ENCODE assay signal across 20 cellular contexts in genomic region chrX:30714138-30714537, GRCh38.
DNase-seq lines count a peak whose midpoint lies in the region; ATAC-seq and TF ChIP-seq lines count a peak whose summit lies in the region.
"Had no signal": no experiment of that assay in that cellular context is flagged by ENCODE, and none has a peak within 500 bp of the region (broad histone marks: within the 10 kb centered on the region; RNA-seq: fewer than 3 reads in every experiment).

No MANE protein-coding gene starts in this region.

- TF ChIP-seq CTCF in right atrium auricular region (IDR thresholded peaks at IDR 0.05) = no peak

- POLR2A ChIA-PET in activated naive CD8-positive, alpha-beta T cell treated with anti-CD3 and anti-CD28 coated beads, Interleukin-2, amount 10 ng/mL, durations not matched to agents 7 days and 5 days (lab: Charles Lee) = no interaction called here

- peaks cover 36% of the 10 kb centered on the region for H3K4me1 Mint-ChIP-seq in activated CD8-positive, alpha-beta memory T cell treated with anti-CD3 and anti-CD28 coated beads, Interleukin-2, amount 10 ng/mL, durations not matched to agents 7 days and 5 days
- H3K4me1 Mint-ChIP-seq in activated naive CD8-positive, alpha-beta T cell treated with anti-CD3 and anti-CD28 coated beads, Interleukin-2, amount 10 ng/mL, durations not matched to agents 7 days and 5 days = peaks cover 20% of the 10 kb centered on the region
- H3K4me1 Mint-ChIP-seq: H9 had no signal

- no peak overlapping the region for H3K4me3 Mint-ChIP-seq in activated CD8-positive, alpha-beta memory T cell treated with anti-CD3 and anti-CD28 coated beads, Interleukin-2, amount 10 ng/mL, durations not matched to agents 7 days and 5 days
- H3K4me3 Mint-ChIP-seq in activated naive CD8-positive, alpha-beta T cell treated with anti-CD3 and anti-CD28 coated beads, Interleukin-2, amount 10 ng/mL, durations not matched to agents 7 days and 5 days = peak overlapping the region; percentile 40
- H3K4me3 Mint-ChIP-seq: H9 had no signal

- H3K9me3 ChIP-seq in right atrium auricular region = no peaks in the 10 kb centered on the region
- H3K9me3 ChIP-seq: esophagus muscularis mucosa, SJSA1 had no signal

- no peak overlapping the region for H3K4me3 ChIP-seq in right atrium auricular region
- H3K4me3 ChIP-seq: esophagus muscularis mucosa, SJSA1 had no signal

- H3K9me3 Mint-ChIP-seq in activated CD8-positive, alpha-beta memory T cell treated with anti-CD3 and anti-CD28 coated beads, Interleukin-2, amount 10 ng/mL, durations not matched to agents 7 days and 5 days (ENCODE audit: low read depth) = no peaks in the 10 kb centered on the region
- H3K9me3 Mint-ChIP-seq in activated naive CD8-positive, alpha-beta T cell treated with anti-CD3 and anti-CD28 coated beads, Interleukin-2, amount 10 ng/mL, durations not matched to agents 7 days and 5 days = no peaks in the 10 kb centered on the region

- no peaks in the 10 kb centered on the region for H3K36me3 ChIP-seq in right atrium auricular region
- H3K36me3 ChIP-seq: SJSA1 had no signal

- ATAC-seq in activated CD8-positive, alpha-beta memory T cell treated with anti-CD3 and anti-CD28 coated beads, Interleukin-2, amount 10 ng/mL, durations not matched to agents 7 days and 5 days = no peak
- ATAC-seq in GM19397 (IDR thresholded peaks at IDR 0.05; ENCODE audit: unreplicated experiment) (peak; percentile 41), HG03457 (IDR thresholded peaks at IDR 0.05; ENCODE audit: unreplicated experiment) (peak; percentile 48)
- no peak for ATAC-seq in activated naive CD8-positive, alpha-beta T cell treated with anti-CD3 and anti-CD28 coated beads, Interleukin-2, amount 10 ng/mL, durations not matched to agents 7 days and 5 days (ENCODE audit: low read depth)

- DNase-seq in activated CD8-positive, alpha-beta memory T cell treated with anti-CD3 and anti-CD28 coated beads, Interleukin-2, amount 10 ng/mL, durations not matched to agents 7 days and 5 days = no peak
- no peak for DNase-seq in activated CD8-positive, alpha-beta memory T cell treated with anti-CD3 and anti-CD28 coated beads, Interleukin-2, amount 50 U/mL, for 48 hours
- no peak for DNase-seq in activated naive CD8-positive, alpha-beta T cell treated with anti-CD3 and anti-CD28 coated beads, Interleukin-2, amount 10 ng/mL, durations not matched to agents 7 days and 5 days
- DNase-seq in right atrium auricular region (ENCODE audit: low spot score) (no peak), NCI-H1105 (lab: John Stamatoyannopoulos, UW) (no peak), activated gamma-delta T cell treated with Interleukin-2 at 50 U/mL for 16 hours (no peak)
- DNase-seq: activated T-cell treated with anti-CD3 and anti-CD28 coated beads for 4 hours, amygdala, caudate nucleus, DMS79, H9, NCI-H1436 treated with DMSO at 0.1 percent for 48 hours, NCI-H2171 treated with DMSO at 0.1 percent for 48 hours, NCI-H69, retina, T-helper 9 cell had no signal

- CTCF ChIA-PET in activated CD8-positive, alpha-beta memory T cell treated with anti-CD3 and anti-CD28 coated beads, Interleukin-2, amount 10 ng/mL, durations not matched to agents 7 days and 5 days (lab: Charles Lee) = no interaction called here

- H3K4me1 ChIP-seq in right atrium auricular region = no peaks in the 10 kb centered on the region
- H3K4me1 ChIP-seq: esophagus muscularis mucosa, SJSA1 had no signal

- no peaks in the 10 kb centered on the region for H3K27me3 Mint-ChIP-seq in activated CD8-positive, alpha-beta memory T cell treated with anti-CD3 and anti-CD28 coated beads, Interleukin-2, amount 10 ng/mL, durations not matched to agents 7 days and 5 days
- H3K27me3 Mint-ChIP-seq in activated naive CD8-positive, alpha-beta T cell treated with anti-CD3 and anti-CD28 coated beads, Interleukin-2, amount 10 ng/mL, durations not matched to agents 7 days and 5 days = no peaks in the 10 kb centered on the region

- H3K27ac Mint-ChIP-seq in activated CD8-positive, alpha-beta memory T cell treated with anti-CD3 and anti-CD28 coated beads, Interleukin-2, amount 10 ng/mL, durations not matched to agents 7 days and 5 days = peak overlapping the region; percentile 32
- peak overlapping the region; percentile 77 for H3K27ac Mint-ChIP-seq in activated naive CD8-positive, alpha-beta T cell treated with anti-CD3 and anti-CD28 coated beads, Interleukin-2, amount 10 ng/mL, durations not matched to agents 7 days and 5 days
- H3K27ac Mint-ChIP-seq: H9 had no signal

- no peak overlapping the region for H3K27ac ChIP-seq in right atrium auricular region
- H3K27ac ChIP-seq: esophagus muscularis mucosa, SJSA1 had no signal

- H3K27me3 ChIP-seq in right atrium auricular region = no peaks in the 10 kb centered on the region
- H3K27me3 ChIP-seq: esophagus muscularis mucosa, SJSA1 had no signal

- peaks cover 25% of the 10 kb centered on the region for H3K36me3 Mint-ChIP-seq in activated CD8-positive, alpha-beta memory T cell treated with anti-CD3 and anti-CD28 coated beads, Interleukin-2, amount 10 ng/mL, durations not matched to agents 7 days and 5 days
- H3K36me3 Mint-ChIP-seq in activated naive CD8-positive, alpha-beta T cell treated with anti-CD3 and anti-CD28 coated beads, Interleukin-2, amount 10 ng/mL, durations not matched to agents 7 days and 5 days = peaks cover 14% of the 10 kb centered on the region

Comparison
In these comparisons a context has a peak if more than half of its experiments do, and no peak if none do; other contexts are left out.
1. ATAC-seq: peak in GM19397 (single experiment) and HG03457 (single experiment); none in activated CD8-positive, alpha-beta memory T cell treated with anti-CD3 and anti-CD28 coated beads, Interleukin-2, amount 10 ng/mL, durations not matched to agents 7 days and 5 days (single experiment) and activated naive CD8-positive, alpha-beta T cell treated with anti-CD3 and anti-CD28 coated beads, Interleukin-2, amount 10 ng/mL, durations not matched to agents 7 days and 5 days (single experiment).